Comparison of ENCODE assay signal across 29 cellular contexts in the genomic region with DNA sequence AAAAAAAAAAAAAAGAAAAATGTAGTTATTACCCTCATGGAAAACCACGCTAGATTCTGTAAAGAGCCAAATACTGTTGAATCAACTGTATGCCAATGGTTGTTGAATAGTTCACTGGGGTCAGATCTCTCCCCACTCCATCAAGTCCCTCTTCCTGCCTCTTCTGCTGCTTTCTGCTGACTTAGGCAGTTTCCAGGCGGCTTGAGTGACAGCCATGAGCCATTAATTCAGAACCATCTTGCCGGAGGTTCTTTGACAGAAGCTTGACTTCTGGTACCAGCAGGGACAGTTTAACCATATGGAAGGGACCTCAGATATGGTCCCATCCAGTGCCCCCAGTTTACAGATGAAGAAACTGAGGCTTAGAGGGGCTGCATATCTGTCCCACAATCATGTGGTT. TPM values are rescaled to one million over a fixed set of nuclear protein-coding genes. Genes with fewer than 3 reads are reported as not detected.
DNase-seq lines count a peak whose midpoint lies in the region; ATAC-seq, FAIRE-seq and TF ChIP-seq lines count a peak whose summit lies in the region.
"Had no signal": no experiment of that assay in that cellular context is flagged by ENCODE, and none has a peak within 500 bp of the region (broad histone marks: within the 10 kb centered on the region; RNA-seq: fewer than 3 reads in every experiment).

No MANE protein-coding gene starts in this region.

- H2AK9ac ChIP-seq in IMR-90 (replicated peaks; ENCODE audit: low read depth, low read length, poor library complexity) = no peak overlapping the region

- H3K56ac ChIP-seq in IMR-90 (ENCODE audit: extremely low read depth, insufficient read depth, low read length) (no peak overlapping the region), H1 (replicated peaks; ENCODE audit: insufficient read length, low read depth, low read length) (no peak overlapping the region)

- H2BK15ac ChIP-seq in IMR-90 (ENCODE audit: low read depth, low read length) (no peak overlapping the region), H1 (ENCODE audit: low read length) (no peak overlapping the region)

- peaks cover 7% of the 10 kb centered on the region for H3K27me3 ChIP-seq in IMR-90 (ENCODE audit: control insufficient read depth, insufficient read depth, low read length)
- no peaks in the 10 kb centered on the region for H3K27me3 ChIP-seq in H1 (replicated peaks in 1 of 4; ENCODE audit: control insufficient read depth in 3 of 4, extremely low read depth in 1 of 4, insufficient read depth in 3 of 4, low read length in 3 of 4)
- H3K27me3 ChIP-seq in gastroesophageal sphincter = peaks cover 16% of the 10 kb centered on the region
- H3K27me3 ChIP-seq: BLaER1 had no signal

- no peaks in the 10 kb centered on the region for H3K36me3 Mint-ChIP-seq in T-helper 2 cell treated with Interferon-gamma antibody and Interleukin-4, amounts not matched to agents 5 μg/mL and 100 μg/mL, for 36 hours (ENCODE audit: low read depth)
- H3K36me3 Mint-ChIP-seq: CD14-positive monocyte; CD4-positive, alpha-beta memory T cell; CD4-positive, CD25-positive, alpha-beta regulatory T cell; CD8-positive, alpha-beta memory T cell had no signal

- H2AFZ ChIP-seq in IMR-90 (replicated peaks; ENCODE audit: low read length, poor library complexity) (no peak overlapping the region), H1 (ENCODE audit: low read length) (no peak overlapping the region)

- H2BK5ac ChIP-seq in IMR-90 (ENCODE audit: low read depth, low read length, poor library complexity, severe bottlenecking) (no peak overlapping the region), H1 (ENCODE audit: low read depth, low read length) (no peak overlapping the region)

- no peak overlapping the region for H4K5ac ChIP-seq in IMR-90 (ENCODE audit: low read depth, low read length)
- H4K5ac ChIP-seq in H1 (ENCODE audit: insufficient read length, low read depth, low read length) = no peak overlapping the region

- no peak overlapping the region for H4K91ac ChIP-seq in IMR-90 (ENCODE audit: insufficient read depth, low read depth, low read length)
- no peak overlapping the region for H4K91ac ChIP-seq in H1 (replicated peaks; ENCODE audit: insufficient read length, low read length)

- ATAC-seq in A549 (no peak), IMR-90 (ENCODE audit: low read depth) (no peak), gastroesophageal sphincter (no peak)
- ATAC-seq: GM12878 had no signal

- TF ChIP-seq CTCF in A549 (IDR thresholded peaks at IDR 0.05) (no peak), IMR-90 (conservative IDR thresholded peaks at IDR 0.05; ENCODE audit: low read depth, low read length) (no peak), H1 (IDR thresholded peaks at IDR 0.05; ENCODE audit: control extremely low read depth in 1 of 3, insufficient read depth in 1 of 3, low read depth in 1 of 3, low read length in 3 of 3) (no peak), gastroesophageal sphincter (IDR thresholded peaks at IDR 0.05) (no peak)

- no TSS peak for BruUV-seq in IMR-90 (replicated peaks; lab: Mats Ljungman, UMichigan)

- no peak overlapping the region for H2BK12ac ChIP-seq in H1 (ENCODE audit: low read depth, low read length)

- DNase-seq in A549 (ENCODE audit: low read depth in 1 of 2, low spot score in 1 of 2) = no peak
- no peak for DNase-seq in IMR-90
- no peak for DNase-seq in H1 (ENCODE audit: low read depth in 1 of 2, low spot score in 2 of 2)
- DNase-seq in HK-2 (ENCODE audit: unreplicated experiment) = no peak
- no peak for DNase-seq in T-helper 2 cell treated with Interferon-gamma antibody and Interleukin-4, amounts not matched to agents 5 μg/mL and 100 μg/mL, for 36 hours (ENCODE audit: low spot score)
- DNase-seq: ACHN; BE2C; C1 segment of cervical spinal cord; CD4-positive, alpha-beta memory T cell; CD4-positive, CD25-positive, alpha-beta regulatory T cell; CD8-positive, alpha-beta memory T cell; COR-L47; DMS 273 treated with DMSO at 0.1 percent for 48 hours; DMS153; DMS53; DMS79; DND-41; EL; GDM1 had no signal

- no peaks in the 10 kb centered on the region for H3K27me3 Mint-ChIP-seq in T-helper 2 cell treated with Interferon-gamma antibody and Interleukin-4, amounts not matched to agents 5 μg/mL and 100 μg/mL, for 36 hours (ENCODE audit: low read depth)

- H3K4me1 Mint-ChIP-seq in T-helper 2 cell treated with Interferon-gamma antibody and Interleukin-4, amounts not matched to agents 5 μg/mL and 100 μg/mL, for 36 hours (ENCODE audit: low read depth) = no peaks in the 10 kb centered on the region
- H3K4me1 Mint-ChIP-seq: CD4-positive, alpha-beta memory T cell; CD4-positive, CD25-positive, alpha-beta regulatory T cell; CD8-positive, alpha-beta memory T cell had no signal

- H2BK120ac ChIP-seq in IMR-90 (ENCODE audit: low read depth, low read length) = no peak overlapping the region
- no peak overlapping the region for H2BK120ac ChIP-seq in H1 (replicated peaks; ENCODE audit: low read depth, low read length)

- H2BK20ac ChIP-seq in IMR-90 (ENCODE audit: low read depth, low read length) (no peak overlapping the region), H1 (ENCODE audit: low read length) (no peak overlapping the region)

- intact Hi-C loops in IMR-90 (cut with micrococcal nuclease) = no loop called here

- H3K4me3 Mint-ChIP-seq in T-helper 2 cell treated with Interferon-gamma antibody and Interleukin-4, amounts not matched to agents 5 μg/mL and 100 μg/mL, for 36 hours = no peak overlapping the region
- H3K4me3 Mint-ChIP-seq: CD14-positive monocyte; CD4-positive, alpha-beta memory T cell; CD4-positive, CD25-positive, alpha-beta regulatory T cell; CD8-positive, alpha-beta memory T cell had no signal

- TF ChIP-seq POLR2A in A549 (IDR thresholded peaks at IDR 0.05; ENCODE audit: low read length) = no peak
- TF ChIP-seq POLR2A in IMR-90 (IDR thresholded peaks at IDR 0.05; ENCODE audit: low read depth, low read length) = no peak
- no peak for TF ChIP-seq POLR2A in H1 (IDR thresholded peaks at IDR 0.05; ENCODE audit: control extremely low read depth in 1 of 2, low read depth in 2 of 2, low read length in 2 of 2)
- TF ChIP-seq POLR2A in gastroesophageal sphincter (IDR thresholded peaks at IDR 0.05) = no peak

- no peaks in the 10 kb centered on the region for H3K79me2 ChIP-seq in H1 (ENCODE audit: control insufficient read depth in 1 of 2, insufficient read depth in 2 of 2, low read length in 2 of 2)

- H3K4me1 ChIP-seq in A549 (no peaks in the 10 kb centered on the region), IMR-90 (ENCODE audit: control insufficient read depth, insufficient read depth, low read length) (no peaks in the 10 kb centered on the region), H1 (replicated peaks in 1 of 4; ENCODE audit: control insufficient read depth in 3 of 4, insufficient read depth in 4 of 4, low read length in 3 of 4) (peaks cover 0 to 4% (median 0%) of the 10 kb centered on the region in 4 experiments; a peak in 1 of 7 replicates), gastroesophageal sphincter (no peaks in the 10 kb centered on the region)
- H3K4me1 ChIP-seq: BE2C, BLaER1 had no signal

- no peak overlapping the region for H3K27ac Mint-ChIP-seq in T-helper 2 cell treated with Interferon-gamma antibody and Interleukin-4, amounts not matched to agents 5 μg/mL and 100 μg/mL, for 36 hours
- H3K27ac Mint-ChIP-seq: CD14-positive monocyte; CD4-positive, alpha-beta memory T cell; CD4-positive, CD25-positive, alpha-beta regulatory T cell; CD8-positive, alpha-beta memory T cell had no signal

- CTCF ChIA-PET in A549 (lab: Yijun Ruan, JAX) (interaction anchor here (0.8 to 1.0 kb wide), 2 partner anchors 11 to 12 kb away, joined by 3 read pairs; no protein-coding TSS in a partner anchor), IMR-90 (lab: Yijun Ruan, JAX) (no interaction called here), H1 (lab: Charles Lee; ENCODE audit: partially characterized antibody) (interaction anchor here (0.6 to 1.6 kb wide), 5 partner anchors 9 to 114 kb away, joined by 3 to 5 read pairs (median 3); no protein-coding TSS in a partner anchor)

- TF ChIP-seq EP300 in A549 (IDR thresholded peaks at IDR 0.05) = no peak
- TF ChIP-seq EP300 in H1 (IDR thresholded peaks at IDR 0.05; ENCODE audit: borderline replicate concordance in 1 of 2, low read depth in 2 of 2, low read length in 2 of 2) = no peak
- no peak for TF ChIP-seq EP300 in gastroesophageal sphincter (IDR thresholded peaks at IDR 0.05)

- no peaks in the 10 kb centered on the region; the same call in 1 of the 2 replicates for H3K9me1 ChIP-seq in IMR-90 (ENCODE audit: insufficient read depth, low read length)

- H3K14ac ChIP-seq in IMR-90 (replicated peaks; ENCODE audit: low read depth, low read length) (no peak overlapping the region), H1 (ENCODE audit: insufficient read length) (no peak overlapping the region)

- H3K23me2 ChIP-seq in H1 (ENCODE audit: low read depth, low read length) = no peaks in the 10 kb centered on the region; the same call in 1 of the 2 replicates

- H4K20me1 ChIP-seq in IMR-90 (ENCODE audit: insufficient read depth, low read length) (no peaks in the 10 kb centered on the region), H1 (replicated peaks in 1 of 2; ENCODE audit: control insufficient read depth in 1 of 2, insufficient read depth in 2 of 2, low read length in 2 of 2) (peaks cover 0 to 2% of the 10 kb centered on the region in 2 experiments)
- H4K20me1 ChIP-seq: BLaER1 had no signal

- H2AK5ac ChIP-seq in IMR-90 (ENCODE audit: low read depth, low read length) (no peak overlapping the region), H1 (ENCODE audit: low read depth, low read length) (no peak overlapping the region)

- H3K4me3 ChIP-seq in A549 (no peak overlapping the region), IMR-90 (ENCODE audit: insufficient read depth, low read depth, low read length) (no peak overlapping the region), H1 (ENCODE audit: extremely low read depth in 1 of 4, insufficient read depth in 2 of 4, low read depth in 3 of 4, low read length in 4 of 4) (no peak overlapping the region), gastroesophageal sphincter (no peak overlapping the region)
- H3K4me3 ChIP-seq: BLaER1, GM12878 had no signal

- H3K4ac ChIP-seq in IMR-90 (ENCODE audit: low read depth, low read length) (no peak overlapping the region), H1 (replicated peaks; ENCODE audit: insufficient read length, low read depth, low read length) (no peak overlapping the region)

- FAIRE-seq in A549 (lab: Jason Lieb, UNC) (no peak), H1 (lab: Jason Lieb, UNC) (no peak)
- FAIRE-seq: GM12878, GM12892, GM18507 had no signal

- dilution Hi-C loops in IMR-90 (cut with HindIII; ENCODE audit: low sequenced_read_pairs, unreplicated experiment) = no loop called here

- no peak overlapping the region for H3K23ac ChIP-seq in IMR-90 (ENCODE audit: low read depth, low read length)
- no peak overlapping the region for H3K23ac ChIP-seq in H1 (ENCODE audit: insufficient read length)

- POLR2A ChIA-PET in A549 (lab: Yijun Ruan, JAX) (no interaction called here), IMR-90 (lab: Charles Lee; ENCODE audit: unreplicated experiment) (no interaction called here), H1 (lab: Charles Lee; ENCODE audit: partially characterized antibody) (no interaction called here)

- H3K27ac ChIP-seq in A549 (no peak overlapping the region), IMR-90 (ENCODE audit: insufficient read depth, low read length) (no peak overlapping the region), H1 (ENCODE audit: low read depth, low read length) (no peak overlapping the region), gastroesophageal sphincter (no peak overlapping the region)
- H3K27ac ChIP-seq: 22Rv1, BLaER1 had no signal

- H3K9me3 ChIP-seq in A549 = no peaks in the 10 kb centered on the region
- no peaks in the 10 kb centered on the region for H3K9me3 ChIP-seq in IMR-90 (ENCODE audit: control insufficient read depth, insufficient read depth, low read length)
- no peaks in the 10 kb centered on the region for H3K9me3 ChIP-seq in H1 (ENCODE audit: insufficient read depth in 2 of 2, low read depth in 1 of 2, low read length in 1 of 2)
- H3K9me3 ChIP-seq in gastroesophageal sphincter = no peaks in the 10 kb centered on the region
- H3K9me3 ChIP-seq: BE2C, BLaER1 had no signal

- 41% methylated on average over 3 of the region's 3 CpGs for WGBS in A549 (ENCODE audit: missing lambda C conversion rate)
- WGBS in IMR-90 (ENCODE audit: extremely low coverage in 2 of 2, insufficient read length in 1 of 2), 2 experiments = 50% methylated on average over 2 of the region's 3 CpGs; no CpG with 5 or more reads in 1 of the 2 experiments
- WGBS in H1 (ENCODE audit: extremely low coverage in 1 of 2, insufficient coverage in 1 of 2, insufficient read length in 1 of 2, insufficient replicate concordance in 2 of 2, low coverage in 1 of 2, low lambda C conversion rate in 2 of 2, missing lambda C conversion rate in 1 of 2), 2 experiments = 89% methylated on average over 3 of the region's 3 CpGs; no CpG with 5 or more reads in 1 of the 2 experiments
- WGBS in gastroesophageal sphincter (ENCODE audit: low coverage in 1 of 2), 2 donors = 64 to 86% methylated on average over 3 of the region's 3 CpGs

- H3K36me3 ChIP-seq in IMR-90 (ENCODE audit: control insufficient read depth, insufficient read depth, low read length) = no peaks in the 10 kb centered on the region
- H3K36me3 ChIP-seq in H1 (ENCODE audit: control insufficient read depth in 2 of 4, insufficient read depth in 4 of 4, low read length in 3 of 4) = no peaks in the 10 kb centered on the region
- H3K36me3 ChIP-seq in gastroesophageal sphincter = no peaks in the 10 kb centered on the region
- H3K36me3 ChIP-seq: BE2C, BLaER1 had no signal

- H3K18ac ChIP-seq in IMR-90 (ENCODE audit: low read depth, low read length) (no peak overlapping the region), H1 (ENCODE audit: extremely low read depth, low read length) (no peak overlapping the region)

- in situ Hi-C loops in IMR-90 (cut with MboI; ENCODE audit: low sequenced_read_pairs) = no loop called here

- H3K79me1 ChIP-seq in IMR-90 (ENCODE audit: low read depth in 1 of 2, low read length in 2 of 2) (no peaks in the 10 kb centered on the region), H1 (ENCODE audit: low read depth, low read length) (no peaks in the 10 kb centered on the region)

- H4K8ac ChIP-seq in IMR-90 (ENCODE audit: low read depth in 2 of 2, low read length in 2 of 2) (no peak overlapping the region), H1 (ENCODE audit: extremely low read depth, insufficient read depth, low read length) (no peak overlapping the region)

- TF ChIP-seq RAD21 in A549 (conservative IDR thresholded peaks at IDR 0.05 in 1 of 2, IDR thresholded peaks at IDR 0.05 in 1 of 2) (no peak), IMR-90 (IDR thresholded peaks at IDR 0.05; ENCODE audit: low read length) (no peak), H1 (IDR thresholded peaks at IDR 0.05 in 1 of 2, conservative IDR thresholded peaks at IDR 0.05 in 1 of 2; ENCODE audit: low read depth in 2 of 2, low read length in 2 of 2) (no peak)

- H3K9ac ChIP-seq in IMR-90 (ENCODE audit: low read depth, low read length) (no peak overlapping the region), H1 (replicated peaks in 1 of 4; ENCODE audit: extremely low read depth in 1 of 4, low read depth in 3 of 4, low read length in 3 of 4) (no peak overlapping the region)
- H3K9ac ChIP-seq: BLaER1 had no signal

- no peaks in the 10 kb centered on the region for H3K9me3 Mint-ChIP-seq in T-helper 2 cell treated with Interferon-gamma antibody and Interleukin-4, amounts not matched to agents 5 μg/mL and 100 μg/mL, for 36 hours
- H3K9me3 Mint-ChIP-seq: CD4-positive, alpha-beta memory T cell; CD8-positive, alpha-beta memory T cell had no signal

- H3K4me2 ChIP-seq in A549 (no peak overlapping the region), IMR-90 (ENCODE audit: low read depth, low read length) (no peak overlapping the region), H1 (ENCODE audit: insufficient read depth in 1 of 2, low read depth in 2 of 2, low read length in 2 of 2) (no peak overlapping the region)
- H3K4me2 ChIP-seq: BLaER1 had no signal

RNA-seq across cellular contexts. Expression of gene TSPAN11, which starts 34.5 kb away (rescaled TPM):
- 0.01 and 0.04 TPM in 2 replicates for polyA plus RNA-seq in A549 (2011; rRNA removed)
- polyA plus RNA-seq in A549 (2012; cell fraction: cytosol; rRNA removed) = 0.03 and 0.08 TPM in 2 replicates
- 0.02 and 0.12 TPM in 2 replicates for polyA plus RNA-seq in A549 (2012; cell fraction: nucleus; rRNA removed)
- 0.04 to 0.10 TPM (median 0.06 TPM) in 3 replicates for polyA plus RNA-seq in A549 (2017; fragmentation: RNase III; extraction: RNeasy Plus Mini Kit Qiagen cat#74134 plus additional on column Dnase treatment)
- 0.10 and 0.12 TPM in 2 replicates for polyA minus RNA-seq in A549 (2011; rRNA and poly(A)+ RNA removed)
- 0.18 and 0.28 TPM in 2 replicates for total RNA-seq in IMR-90 (2012; rRNA removed)
- polyA plus RNA-seq in IMR-90 (2012; rRNA removed) = 0.26 and 0.30 TPM in 2 replicates
- 0.11 and 0.23 TPM in 2 replicates for polyA plus RNA-seq in IMR-90 (2012; cell fraction: cytosol; rRNA removed)
- 0.44 and 0.60 TPM in 2 replicates for polyA plus RNA-seq in IMR-90 (2012; cell fraction: nucleus; rRNA removed; ENCODE audit: low replicate concordance)
- total RNA-seq in H1 (2021; fragmentation: NEBNext Ultra II Directional; extraction: Animal tissue kit (Norgen Biotek cat#: 25700)) = 3.9 and 4.0 TPM in 2 replicates
- 7.3 and 8.2 TPM in 2 replicates for polyA plus RNA-seq in H1 (2011; rRNA removed)
- polyA plus RNA-seq in H1 (2011; cell fraction: cytosol; rRNA removed) = 4.9 TPM
- 10.5 TPM for polyA plus RNA-seq in H1 (2011; cell fraction: nucleus; rRNA removed)
- polyA plus RNA-seq in H1 (2012, experiment 1 of 2) = 3.3 to 7.0 TPM (median 5.5 TPM) in 4 replicates
- polyA plus RNA-seq in H1 (2012, experiment 2 of 2) = 3.4 TPM
- polyA plus RNA-seq in H1 (2013, experiment 1 of 2) = 2.2 TPM
- polyA plus RNA-seq in H1 (2013, experiment 2 of 2) = 2.6 TPM
- polyA minus RNA-seq in H1 (2011; rRNA and poly(A)+ RNA removed) = 5.0 and 7.4 TPM in 2 replicates
- 3.3 TPM for polyA minus RNA-seq in H1 (2011; cell fraction: cytosol; rRNA and poly(A)+ RNA removed)
- 9.6 TPM for polyA minus RNA-seq in H1 (2011; cell fraction: nucleus; rRNA and poly(A)+ RNA removed)
- 10 to 100 TPM in 1 of 4 donors, 1 to 10 TPM in 3; 4.8 to 15.9 (median 6.5) TPM for total RNA-seq in gastroesophageal sphincter
- total RNA-seq: A172; CD4-positive, alpha-beta memory T cell; CD4-positive, CD25-positive, alpha-beta regulatory T cell; CD8-positive, alpha-beta memory T cell; Daoy; G401 had no signal
- polyA plus RNA-seq: CD14-positive monocyte; CD4-positive, alpha-beta memory T cell; CD4-positive, CD25-positive, alpha-beta regulatory T cell; CD8-positive, alpha-beta memory T cell had no signal

Comparison
In these comparisons a context has a peak if more than half of its experiments do, and no peak if none do; other contexts are left out.
1. Of the 18 proteins assayed by ChIP-seq in both H1 and A549: peak only in H1: none; only in A549: none; in both: MAFK; in neither: 17.